ENCODE assay signal across 26 cellular contexts in genomic region chr7:97018126-97018601, GRCh38. TPM values are rescaled to one million over a fixed set of nuclear protein-coding genes. Genes with fewer than 3 reads are reported as not detected.
DNase-seq lines count a peak whose midpoint lies in the region; ATAC-seq, FAIRE-seq and TF ChIP-seq lines count a peak whose summit lies in the region.
"Had no signal": no experiment of that assay in that cellular context is flagged by ENCODE, and none has a peak within 500 bp of the region (broad histone marks: within the 10 kb centered on the region; RNA-seq: fewer than 3 reads in every experiment).

No MANE protein-coding gene starts in this region.

- no peaks in the 10 kb centered on the region for H3K9me3 Mint-ChIP-seq in WTC11
- H3K9me3 Mint-ChIP-seq in CD8-positive, alpha-beta T cell, result no peaks in the 10 kb centered on the region
- no peaks in the 10 kb centered on the region for H3K9me3 Mint-ChIP-seq in T-helper 2 cell treated with Interferon-gamma antibody and Interleukin-4, amounts not matched to agents 5 μg/mL and 100 μg/mL, for 36 hours
- H3K9me3 Mint-ChIP-seq: activated naive CD4-positive, alpha-beta T cell treated with anti-CD3 and anti-CD28 coated beads for 36 hours; neural crest cell had no signal

- no peak for DNase-seq in WTC11 (ENCODE audit: low spot score)
- DNase-seq in kidney, result peak; percentile 30
- DNase-seq in gastrocnemius medialis, result no peak
- DNase-seq in CD8-positive, alpha-beta T cell, result no peak
- no peak for DNase-seq in foreskin melanocyte
- DNase-seq in T-helper 2 cell treated with Interferon-gamma antibody and Interleukin-4, amounts not matched to agents 5 μg/mL and 100 μg/mL, for 36 hours (ENCODE audit: low spot score), result no peak
- DNase-seq: activated naive CD4-positive, alpha-beta T cell treated with anti-CD3 and anti-CD28 coated beads for 36 hours; activated T-cell treated with anti-CD3 and anti-CD28 coated beads, Interleukin-2, amount 50 U/mL, for 48 hours; aorta; Caco-2; effector CD4-positive, alpha-beta T cell; EL; left colon; midbrain; NCI-H1092 treated with DMSO at 0.1 percent for 48 hours; NCI-H526 treated with DMSO at 0.1 percent for 48 hours; SW 1271; testis had no signal

- H3K36me3 ChIP-seq in BLaER1 treated with 17β-estradiol and CSF1 and Interleukin-3, amounts not matched to agents 10 nM and 100 nM, result no peaks in the 10 kb centered on the region
- H3K36me3 ChIP-seq in kidney (ENCODE audit: control insufficient read depth in 1 of 2, insufficient read depth in 2 of 2, low read length in 2 of 2) (no peaks in the 10 kb centered on the region), gastrocnemius medialis (no peaks in the 10 kb centered on the region)
- H3K36me3 ChIP-seq in CD8-positive, alpha-beta T cell (ENCODE audit: insufficient read depth, low read length), result no peaks in the 10 kb centered on the region

- H4K20me1 ChIP-seq in BLaER1 treated with 17β-estradiol and CSF1 and Interleukin-3, amounts not matched to agents 10 nM and 100 nM, result peaks cover 0 to 4% (median 0%) of the 10 kb centered on the region in 11 experiments; a peak in 4 of 22 replicates

- no peaks in the 10 kb centered on the region for H3K36me3 Mint-ChIP-seq in WTC11
- no peaks in the 10 kb centered on the region for H3K36me3 Mint-ChIP-seq in CD8-positive, alpha-beta T cell
- H3K36me3 Mint-ChIP-seq in T-helper 2 cell treated with Interferon-gamma antibody and Interleukin-4, amounts not matched to agents 5 μg/mL and 100 μg/mL, for 36 hours (ENCODE audit: low read depth), result peaks cover 10% of the 10 kb centered on the region

- intact Hi-C loops in kidney (cut with DNase I), result no loop called here
- intact Hi-C loops in gastrocnemius medialis (cut with DNase I; ENCODE audit: low total_unique reads), result no loop called here
- intact Hi-C loops in CD8-positive, alpha-beta T cell (cut with DNase I, micrococcal nuclease), result no loop called here

- H3K9ac ChIP-seq in BLaER1 treated with 17β-estradiol and CSF1 and Interleukin-3, amounts not matched to agents 10 nM and 100 nM, result no peak overlapping the region
- no peak overlapping the region for H3K9ac ChIP-seq in kidney (ENCODE audit: low read length in 2 of 2)

- in situ Hi-C loops in gastrocnemius medialis (cut with MboI; ENCODE audit: low sequenced_read_pairs in 4 of 4), result no loop called here

- H3K4me1 Mint-ChIP-seq in WTC11, result peaks cover 63% of the 10 kb centered on the region
- peaks cover 19% of the 10 kb centered on the region for H3K4me1 Mint-ChIP-seq in CD8-positive, alpha-beta T cell (ENCODE audit: low read depth)
- peaks cover 12% of the 10 kb centered on the region for H3K4me1 Mint-ChIP-seq in T-helper 2 cell treated with Interferon-gamma antibody and Interleukin-4, amounts not matched to agents 5 μg/mL and 100 μg/mL, for 36 hours (ENCODE audit: low read depth)

- ATAC-seq in WTC11, result no peak
- ATAC-seq in gastrocnemius medialis, result no peak
- no peak for ATAC-seq in CD8-positive, alpha-beta T cell
- no peak for ATAC-seq in GM19324 (IDR thresholded peaks at IDR 0.05; ENCODE audit: low FRiP score, unreplicated experiment)
- ATAC-seq: esophagus mucosa, left colon had no signal

- peaks cover 100% of the 10 kb centered on the region for H3K27me3 Mint-ChIP-seq in WTC11 (ENCODE audit: low read depth)
- peaks cover 89% of the 10 kb centered on the region for H3K27me3 Mint-ChIP-seq in CD8-positive, alpha-beta T cell (ENCODE audit: low read depth)
- peaks cover 96% of the 10 kb centered on the region for H3K27me3 Mint-ChIP-seq in T-helper 2 cell treated with Interferon-gamma antibody and Interleukin-4, amounts not matched to agents 5 μg/mL and 100 μg/mL, for 36 hours (ENCODE audit: low read depth)

- no peak overlapping the region for H3K4me3 ChIP-seq in BLaER1 treated with 17β-estradiol and CSF1 and Interleukin-3, amounts not matched to agents 10 nM and 100 nM
- H3K4me3 ChIP-seq in kidney (ENCODE audit: low read length in 2 of 2) (no peak overlapping the region), gastrocnemius medialis (peak overlapping the region in 3 of 4 donors; percentile 7 to 42 (median 13))
- no peak overlapping the region for H3K4me3 ChIP-seq in CD8-positive, alpha-beta T cell (ENCODE audit: low read depth, low read length)

- H3K27me3 ChIP-seq in BLaER1 treated with 17β-estradiol and CSF1 and Interleukin-3, amounts not matched to agents 10 nM and 100 nM, result peaks cover 99 to 100% (median 100%) of the 10 kb centered on the region in 11 experiments
- peaks cover 98 to 100% (median 100%) of the 10 kb centered on the region in 3 donors for H3K27me3 ChIP-seq in gastrocnemius medialis
- peaks cover 48% of the 10 kb centered on the region for H3K27me3 ChIP-seq in CD8-positive, alpha-beta T cell (ENCODE audit: insufficient read depth, low read length)
- H3K27me3 ChIP-seq: testis had no signal

- H3K9me3 ChIP-seq in BLaER1 treated with 17β-estradiol and CSF1 and Interleukin-3, amounts not matched to agents 10 nM and 100 nM (replicated peaks in 1 of 11), result peaks cover 42 to 64% (median 53%) of the 10 kb centered on the region in 11 experiments
- H3K9me3 ChIP-seq in kidney (ENCODE audit: control insufficient read depth in 1 of 2, low read length in 2 of 2) (no peaks in the 10 kb centered on the region), gastrocnemius medialis (no peaks in the 10 kb centered on the region)
- no peaks in the 10 kb centered on the region for H3K9me3 ChIP-seq in CD8-positive, alpha-beta T cell (ENCODE audit: low read length)
- H3K9me3 ChIP-seq: Caco-2, testis had no signal

- POLR2A ChIA-PET in WTC11 (lab: Charles Lee), result interaction anchor here (0.6 kb wide), 1 partner anchor 29 kb away, joined by 4 read pairs; no protein-coding TSS in a partner anchor
- POLR2A ChIA-PET in CD8-positive, alpha-beta T cell (lab: Charles Lee), result no interaction called here

- CTCF ChIA-PET in WTC11 (lab: Charles Lee), result interaction anchor here (2.1 to 2.6 kb wide), 2 partner anchors 9 to 12 kb away, joined by 5 to 49 read pairs; no protein-coding TSS in a partner anchor
- CTCF ChIA-PET in CD8-positive, alpha-beta T cell (lab: Charles Lee), result interaction anchor here (0.8 to 1.7 kb wide), 2 partner anchors 9 to 943 kb away, joined by 3 to 5 read pairs (median 3); no protein-coding TSS in a partner anchor

- no peak for TF ChIP-seq POLR2A in gastrocnemius medialis (IDR thresholded peaks at IDR 0.05)

- TF ChIP-seq CTCF in WTC11 (IDR thresholded peaks at IDR 0.05) (no peak), kidney (IDR thresholded peaks at IDR 0.05; ENCODE audit: borderline replicate concordance, extremely low read depth, insufficient read depth) (no peak), gastrocnemius medialis (IDR thresholded peaks at IDR 0.05 in 4 of 5, conservative IDR thresholded peaks at IDR 0.05 in 1 of 5) (no peak)
- no peak for TF ChIP-seq CTCF in CD8-positive, alpha-beta T cell (IDR thresholded peaks at IDR 0.05)

- H3K4me2 ChIP-seq in BLaER1 treated with 17β-estradiol and CSF1 and Interleukin-3, amounts not matched to agents 10 nM and 100 nM, result peak overlapping the region in 8 of 11 experiments; percentile 25 to 68 (median 52); a peak in 14 of 22 replicates

- peaks cover 0 to 12% (median 9%) of the 10 kb centered on the region in 10 experiments; a peak in 13 of 20 replicates for H3K4me1 ChIP-seq in BLaER1 treated with 17β-estradiol and CSF1 and Interleukin-3, amounts not matched to agents 10 nM and 100 nM
- H3K4me1 ChIP-seq in kidney (ENCODE audit: control insufficient read depth in 1 of 2, insufficient read depth in 1 of 2, low read depth in 1 of 2, low read length in 2 of 2) (peaks cover 0 to 3% of the 10 kb centered on the region in 2 donors), gastrocnemius medialis (peaks cover 8 to 28% of the 10 kb centered on the region in 2 donors)
- H3K4me1 ChIP-seq in CD8-positive, alpha-beta T cell (ENCODE audit: insufficient read depth, low read length), result peaks cover 9% of the 10 kb centered on the region
- H3K4me1 ChIP-seq: Caco-2 had no signal

- no peak for FAIRE-seq in kidney (lab: Jason Lieb, UNC)
- FAIRE-seq: GM18507 had no signal

- no peak overlapping the region for H3K27ac Mint-ChIP-seq in WTC11
- no peak overlapping the region for H3K27ac Mint-ChIP-seq in CD8-positive, alpha-beta T cell
- no peak overlapping the region for H3K27ac Mint-ChIP-seq in T-helper 2 cell treated with Interferon-gamma antibody and Interleukin-4, amounts not matched to agents 5 μg/mL and 100 μg/mL, for 36 hours
- H3K27ac Mint-ChIP-seq: activated naive CD4-positive, alpha-beta T cell treated with anti-CD3 and anti-CD28 coated beads for 36 hours had no signal

- H3K4me3 Mint-ChIP-seq in WTC11, result peak overlapping the region; percentile 65
- no peak overlapping the region for H3K4me3 Mint-ChIP-seq in CD8-positive, alpha-beta T cell
- H3K4me3 Mint-ChIP-seq in T-helper 2 cell treated with Interferon-gamma antibody and Interleukin-4, amounts not matched to agents 5 μg/mL and 100 μg/mL, for 36 hours, result no peak overlapping the region
- H3K4me3 Mint-ChIP-seq: activated naive CD4-positive, alpha-beta T cell treated with anti-CD3 and anti-CD28 coated beads for 36 hours had no signal

- no peak overlapping the region for H3K27ac ChIP-seq in BLaER1 treated with 17β-estradiol and CSF1 and Interleukin-3, amounts not matched to agents 10 nM and 100 nM
- H3K27ac ChIP-seq in kidney (ENCODE audit: low read depth in 2 of 2, low read length in 2 of 2), result no peak overlapping the region
- H3K27ac ChIP-seq in gastrocnemius medialis, result no peak overlapping the region
- no peak overlapping the region for H3K27ac ChIP-seq in CD8-positive, alpha-beta T cell (ENCODE audit: low read depth, low read length)
- H3K27ac ChIP-seq: testis had no signal

TF ChIP-seq in WTC11, 78 proteins besides CTCF, POLR2A, EP300 and RAD21 (continues in another document):
- TF ChIP-seq ESRRA (CRISPR knock-in tag; IDR thresholded peaks at IDR 0.05; ENCODE audit: borderline replicate concordance), result no peak
- TF ChIP-seq CREB1 (CRISPR knock-in tag; IDR thresholded peaks at IDR 0.05), result no peak
- no peak for TF ChIP-seq ZNF121 (CRISPR knock-in tag; IDR thresholded peaks at IDR 0.05)
- no peak for TF ChIP-seq MYBL2 (CRISPR knock-in tag; IDR thresholded peaks at IDR 0.05)
- no peak for TF ChIP-seq ZNF416 (CRISPR knock-in tag; IDR thresholded peaks at IDR 0.05)
- no peak for TF ChIP-seq NFATC4 (CRISPR knock-in tag; IDR thresholded peaks at IDR 0.05)
- TF ChIP-seq FOXP1 (CRISPR knock-in tag; IDR thresholded peaks at IDR 0.05; ENCODE audit: borderline replicate concordance), result no peak

RNA-seq across cellular contexts. Expression of gene DLX5, which starts 6.5 kb away (rescaled TPM):
- not detected in 3 replicates for total RNA-seq in WTC11 (2021)
- total RNA-seq in kidney, result 0.82 TPM
- not detected for polyA plus RNA-seq in kidney (ENCODE audit: insufficient read depth, low read depth, low replicate concordance)
- under 1 TPM in 1 of 4 donors, not detected in 3; 0.41 TPM for total RNA-seq in gastrocnemius medialis
- total RNA-seq in CD8-positive, alpha-beta T cell, result not detected
- total RNA-seq: activated CD8-positive, alpha-beta memory T cell treated with anti-CD3 and anti-CD28 coated beads for 36 hours; activated naive CD4-positive, alpha-beta T cell treated with anti-CD3 and anti-CD28 coated beads for 36 hours; Caco-2; glomerular endothelial cell; left colon; renal cortical epithelial cell had no signal
- polyA plus RNA-seq: aorta had no signal

RNA-seq across cellular contexts. Expression of gene DLX6, which starts 12.8 kb away (rescaled TPM):
- total RNA-seq in WTC11 (2021) (0.09 TPM in 1 of 3 replicates, not detected in the others), kidney (0.13 TPM), gastrocnemius medialis (not detected)
- polyA plus RNA-seq in kidney (ENCODE audit: insufficient read depth, low read depth, low replicate concordance), result not detected
- total RNA-seq in CD8-positive, alpha-beta T cell, result not detected
- total RNA-seq: activated CD8-positive, alpha-beta memory T cell treated with anti-CD3 and anti-CD28 coated beads for 36 hours; activated naive CD4-positive, alpha-beta T cell treated with anti-CD3 and anti-CD28 coated beads for 36 hours; esophagus mucosa; glomerular endothelial cell; left colon; renal cortical epithelial cell had no signal

Comparison
In these comparisons a context has a peak if more than half of its experiments do, and no peak if none do; other contexts are left out.
1. H3K4me3 ChIP-seq: peak in gastrocnemius medialis (3 of 4); none in BLaER1 treated with 17β-estradiol and CSF1 and Interleukin-3, amounts not matched to agents 10 nM and 100 nM (0 of 10), kidney (0 of 2) and CD8-positive, alpha-beta T cell (single experiment).